ENCODE assay signal across 12 cellular contexts in genomic region chr1:183588827-183589226, GRCh38. TPM values are rescaled to one million over a fixed set of nuclear protein-coding genes. Genes with fewer than 3 reads are reported as not detected.
A peak's percentile ranks its signal among the peaks of the same experiment; 100 is the strongest.
DNase-seq lines count a peak whose midpoint lies in the region; ATAC-seq and TF ChIP-seq lines count a peak whose summit lies in the region.
"Had no signal": no experiment of that assay in that cellular context is flagged by ENCODE, and none has a peak within 500 bp of the region (broad histone marks: within the 10 kb centered on the region; RNA-seq: fewer than 3 reads in every experiment).

No MANE protein-coding gene starts in this region.

- H3K27me3 ChIP-seq in CD4-positive, alpha-beta memory T cell (ENCODE audit: insufficient read depth, low read length) = no peaks in the 10 kb centered on the region
- H3K27me3 ChIP-seq in IMR-90 (ENCODE audit: control insufficient read depth, insufficient read depth, low read length) (no peaks in the 10 kb centered on the region), duodenal mucosa (ENCODE audit: control insufficient read depth in 1 of 2, insufficient read depth in 2 of 2, low read length in 2 of 2) (no peaks in the 10 kb centered on the region), neutrophil (no peaks in the 10 kb centered on the region)
- H3K27me3 ChIP-seq: SJCRH30 had no signal

- H3K9ac ChIP-seq in IMR-90 (ENCODE audit: low read depth, low read length) (no peak overlapping the region), duodenal mucosa (ENCODE audit: low read depth in 1 of 2, low read length in 2 of 2) (no peak overlapping the region)
- H3K9ac ChIP-seq: KMS-11 had no signal

- H3K4me3 ChIP-seq in CD4-positive, alpha-beta memory T cell (ENCODE audit: low read length in 2 of 2) = peak overlapping the region in 1 of 2 donors; percentile 16
- no peak overlapping the region for H3K4me3 ChIP-seq in IMR-90 (ENCODE audit: insufficient read depth, low read depth, low read length)
- peak overlapping the region; percentile 4 to 6 for H3K4me3 ChIP-seq in duodenal mucosa (ENCODE audit: low read depth in 1 of 2, low read length in 2 of 2)
- H3K4me3 ChIP-seq in neutrophil (ENCODE audit: low read depth in 1 of 2, low read length in 1 of 2) = peak overlapping the region; percentile 83 to 91
- H3K4me3 ChIP-seq: SJCRH30 had no signal

- no peak overlapping the region for H4K5ac ChIP-seq in IMR-90 (ENCODE audit: low read depth, low read length)

- H3K56ac ChIP-seq in IMR-90 (ENCODE audit: extremely low read depth, insufficient read depth, low read length) = no peak overlapping the region

- no peak overlapping the region for H4K8ac ChIP-seq in IMR-90 (ENCODE audit: low read depth in 2 of 2, low read length in 2 of 2)

- H3K79me1 ChIP-seq in IMR-90 (ENCODE audit: low read depth in 1 of 2, low read length in 2 of 2) = no peaks in the 10 kb centered on the region

- peaks cover 28% of the 10 kb centered on the region for H3K4me1 ChIP-seq in CD4-positive, alpha-beta memory T cell (ENCODE audit: insufficient read depth, low read length)
- H3K4me1 ChIP-seq in IMR-90 (ENCODE audit: control insufficient read depth, insufficient read depth, low read length) (0 out of 2 replicates have a peak, but pooled peaks cover 3% of the 10 kb centered on the region), duodenal mucosa (ENCODE audit: control insufficient read depth in 1 of 2, insufficient read depth in 2 of 2, low read length in 2 of 2) (peaks cover 13 to 15% of the 10 kb centered on the region in 2 donors), neutrophil (ENCODE audit: control insufficient read depth in 1 of 2, insufficient read depth in 1 of 2, low read depth in 1 of 2, low read length in 1 of 2) (peaks cover 77 to 96% of the 10 kb centered on the region in 2 experiments)
- H3K4me1 ChIP-seq: SJCRH30 had no signal

- H3K14ac ChIP-seq in IMR-90 (replicated peaks; ENCODE audit: low read depth, low read length) = no peak overlapping the region

- H3K4ac ChIP-seq in IMR-90 (ENCODE audit: low read depth, low read length) = no peak overlapping the region

- H3K27ac ChIP-seq in CD4-positive, alpha-beta memory T cell (ENCODE audit: low read depth, low read length) = peak overlapping the region; percentile 38
- H3K27ac ChIP-seq in IMR-90 (ENCODE audit: insufficient read depth, low read length) (no peak overlapping the region), duodenal mucosa (ENCODE audit: low read depth, low read length) (no peak overlapping the region), neutrophil (peak overlapping the region; percentile 100)
- H3K27ac ChIP-seq: KMS-11, SJCRH30 had no signal

- H3K18ac ChIP-seq in IMR-90 (ENCODE audit: low read depth, low read length) = no peak overlapping the region

- no peaks in the 10 kb centered on the region for H3K36me3 ChIP-seq in CD4-positive, alpha-beta memory T cell (ENCODE audit: insufficient read depth, low read length)
- H3K36me3 ChIP-seq in IMR-90 (ENCODE audit: control insufficient read depth, insufficient read depth, low read length) (no peaks in the 10 kb centered on the region), duodenal mucosa (ENCODE audit: control insufficient read depth in 1 of 2, insufficient read depth in 2 of 2, low read length in 2 of 2) (no peaks in the 10 kb centered on the region), neutrophil (peaks cover 46% of the 10 kb centered on the region)
- H3K36me3 ChIP-seq: SJCRH30 had no signal

- H4K20me1 ChIP-seq in IMR-90 (ENCODE audit: insufficient read depth, low read length) = no peaks in the 10 kb centered on the region

- H2BK15ac ChIP-seq in IMR-90 (ENCODE audit: low read depth, low read length) = no peak overlapping the region

- no peak overlapping the region for H3K23ac ChIP-seq in IMR-90 (ENCODE audit: low read depth, low read length)

- BruUV-seq in IMR-90 (replicated peaks; lab: Mats Ljungman, UMichigan) = no TSS peak

- POLR2A ChIA-PET in CD4-positive, alpha-beta memory T cell (lab: Charles Lee; ENCODE audit: partially characterized antibody) = interaction anchor here (0.8 to 2.0 kb wide), 3 partner anchors 9 to 117 kb away, joined by 3 to 8 read pairs (median 6); partner anchors contain the start of gene SMG7
- POLR2A ChIA-PET in IMR-90 (lab: Charles Lee; ENCODE audit: unreplicated experiment) = no interaction called here

- in situ Hi-C loops in IMR-90 (cut with MboI; ENCODE audit: low sequenced_read_pairs) = no loop called here

- no peak overlapping the region for H2BK5ac ChIP-seq in IMR-90 (ENCODE audit: low read depth, low read length, poor library complexity, severe bottlenecking)

- peaks cover 21 to 31% (median 26%) of the 10 kb centered on the region in 4 donors for H3K4me1 Mint-ChIP-seq in CD4-positive, alpha-beta memory T cell

- DNase-seq in CD4-positive, alpha-beta memory T cell = no peak
- DNase-seq in IMR-90 (no peak), NCI-H345 treated with DMSO at 0.1 percent for 48 hours (lab: John Stamatoyannopoulos, UW; ENCODE audit: unreplicated experiment) (no peak), HCEC 1CT (no peak)
- no peak for DNase-seq in NK-92 treated with Interleukin-12 subunit alpha and Interleukin-12 subunit beta, amount 100 ng/mL, for 24 hours (lab: John Stamatoyannopoulos, UW)
- DNase-seq: activated CD4-positive, alpha-beta T cell treated with anti-CD3 and anti-CD28 coated beads, Interleukin-2, amount 50 U/mL, for 48 hours; NCI-H345; SJCRH30 had no signal

- no peak overlapping the region for H3K4me2 ChIP-seq in IMR-90 (ENCODE audit: low read depth, low read length)
- H3K4me2 ChIP-seq: KMS-11 had no signal

- no peak overlapping the region for H2BK20ac ChIP-seq in IMR-90 (ENCODE audit: low read depth, low read length)

- dilution Hi-C loops in IMR-90 (cut with HindIII; ENCODE audit: low sequenced_read_pairs, unreplicated experiment) = no loop called here

- no peak overlapping the region for H4K91ac ChIP-seq in IMR-90 (ENCODE audit: insufficient read depth, low read depth, low read length)

- H3K27me3 Mint-ChIP-seq in CD4-positive, alpha-beta memory T cell = peaks cover 4 to 7% of the 10 kb centered on the region in 2 donors

- no peak for TF ChIP-seq CTCF in IMR-90 (conservative IDR thresholded peaks at IDR 0.05; ENCODE audit: low read depth, low read length)
- no peak for TF ChIP-seq CTCF in neutrophil (IDR thresholded peaks at IDR 0.05)

- H3K9me1 ChIP-seq in IMR-90 (ENCODE audit: insufficient read depth, low read length) = peaks cover 3% of the 10 kb centered on the region; the same call in 1 of the 2 replicates

- H3K36me3 Mint-ChIP-seq in CD4-positive, alpha-beta memory T cell = no peaks in the 10 kb centered on the region

- intact Hi-C loops in CD4-positive, alpha-beta memory T cell (cut with micrococcal nuclease) = no loop called here
- intact Hi-C loops in IMR-90 (cut with micrococcal nuclease) = no loop called here

- H3K9me3 Mint-ChIP-seq in CD4-positive, alpha-beta memory T cell = peaks cover 0 to 3% (median 0%) of the 10 kb centered on the region in 8 donors

- peak overlapping the region; percentile 8 for H2AK9ac ChIP-seq in IMR-90 (replicated peaks; ENCODE audit: low read depth, low read length, poor library complexity)

- TF ChIP-seq POLR2A in IMR-90 (IDR thresholded peaks at IDR 0.05; ENCODE audit: low read depth, low read length) = no peak

- H3K9me3 ChIP-seq in CD4-positive, alpha-beta memory T cell (ENCODE audit: control insufficient read depth in 1 of 2, low read length in 2 of 2) = no peaks in the 10 kb centered on the region
- no peaks in the 10 kb centered on the region for H3K9me3 ChIP-seq in IMR-90 (ENCODE audit: control insufficient read depth, insufficient read depth, low read length)
- H3K9me3 ChIP-seq in duodenal mucosa (ENCODE audit: control insufficient read depth in 1 of 2, low read length in 2 of 2) = no peaks in the 10 kb centered on the region
- no peaks in the 10 kb centered on the region for H3K9me3 ChIP-seq in neutrophil
- H3K9me3 ChIP-seq: SJCRH30 had no signal

- no peak overlapping the region for H2AFZ ChIP-seq in IMR-90 (replicated peaks; ENCODE audit: low read length, poor library complexity)

- H3K4me3 Mint-ChIP-seq in CD4-positive, alpha-beta memory T cell = peak overlapping the region in 6 of 8 donors; percentile 2 to 66 (median 43)

- ATAC-seq in IMR-90 (ENCODE audit: low read depth) = no peak
- no peak for ATAC-seq in HG02642 (IDR thresholded peaks at IDR 0.05; ENCODE audit: poor library complexity, unreplicated experiment)

- no peak overlapping the region for H2BK120ac ChIP-seq in IMR-90 (ENCODE audit: low read depth, low read length)

- H2AK5ac ChIP-seq in IMR-90 (ENCODE audit: low read depth, low read length) = no peak overlapping the region

- TF ChIP-seq RAD21 in IMR-90 (IDR thresholded peaks at IDR 0.05; ENCODE audit: low read length) = no peak

- H3K27ac Mint-ChIP-seq in CD4-positive, alpha-beta memory T cell = peak overlapping the region; percentile 9 to 82 (median 69)

- CTCF ChIA-PET in CD4-positive, alpha-beta memory T cell (lab: Charles Lee; ENCODE audit: partially characterized antibody) = interaction anchor here (1.1 to 1.9 kb wide), 2 partner anchors 10 to 35 kb away, joined by 3 to 5 read pairs; no protein-coding TSS in a partner anchor
- CTCF ChIA-PET in IMR-90 (lab: Yijun Ruan, JAX) = no interaction called here

TF ChIP-seq in IMR-90, 13 proteins besides CTCF, POLR2A, EP300 and RAD21 (continues in another document):
- no peak for TF ChIP-seq MAFK (IDR thresholded peaks at IDR 0.05; ENCODE audit: low read depth, low read length)
- TF ChIP-seq RCOR1 (IDR thresholded peaks at IDR 0.05; ENCODE audit: insufficient replicate concordance, low read length) = no peak
- TF ChIP-seq, protein P1, sequence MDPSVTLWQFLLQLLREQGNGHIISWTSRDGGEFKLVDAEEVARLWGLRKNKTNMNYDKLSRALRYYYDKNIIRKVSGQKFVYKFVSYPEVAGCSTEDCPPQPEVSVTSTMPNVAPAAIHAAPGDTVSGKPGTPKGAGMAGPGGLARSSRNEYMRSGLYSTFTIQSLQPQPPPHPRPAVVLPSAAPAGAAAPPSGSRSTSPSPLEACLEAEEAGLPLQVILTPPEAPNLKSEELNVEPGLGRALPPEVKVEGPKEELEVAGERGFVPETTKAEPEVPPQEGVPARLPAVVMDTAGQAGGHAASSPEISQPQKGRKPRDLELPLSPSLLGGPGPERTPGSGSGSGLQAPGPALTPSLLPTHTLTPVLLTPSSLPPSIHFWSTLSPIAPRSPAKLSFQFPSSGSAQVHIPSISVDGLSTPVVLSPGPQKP (IDR thresholded peaks at IDR 0.05; ENCODE audit: borderline replicate concordance, low read depth, low read length) = no peak

RNA-seq across cellular contexts. Expression of gene NCF2, which starts 1.4 kb away (rescaled TPM):
- total RNA-seq in CD4-positive, alpha-beta memory T cell = 1 to 10 TPM; 5.2 to 6.7 TPM
- polyA plus RNA-seq in CD4-positive, alpha-beta memory T cell = 1 to 10 TPM; 2.0 to 6.9 TPM
- total RNA-seq in IMR-90 (2012; rRNA removed) = 2.8 and 3.2 TPM in 2 replicates
- polyA plus RNA-seq in IMR-90 (2012; rRNA removed) = 2.6 and 4.2 TPM in 2 replicates
- 0.45 and 1.8 TPM in 2 replicates for polyA plus RNA-seq in IMR-90 (2012; cell fraction: cytosol; rRNA removed)
- polyA plus RNA-seq in IMR-90 (2012; cell fraction: nucleus; rRNA removed; ENCODE audit: low replicate concordance) = 0.52 and 0.64 TPM in 2 replicates

RNA-seq across cellular contexts. Expression of gene ARPC5, which starts 46.8 kb away (rescaled TPM):
- total RNA-seq in CD4-positive, alpha-beta memory T cell = 100 to 1,000 TPM; 106 to 107 TPM
- 100 to 1,000 TPM; 391 to 696 TPM for polyA plus RNA-seq in CD4-positive, alpha-beta memory T cell
- total RNA-seq in IMR-90 (2012; rRNA removed) = 212 and 361 TPM in 2 replicates
- polyA plus RNA-seq in IMR-90 (2012; rRNA removed) = 91.0 and 132 TPM in 2 replicates
- polyA plus RNA-seq in IMR-90 (2012; cell fraction: cytosol; rRNA removed) = 38.8 and 57.1 TPM in 2 replicates
- polyA plus RNA-seq in IMR-90 (2012; cell fraction: nucleus; rRNA removed; ENCODE audit: low replicate concordance) = 9.7 and 50.2 TPM in 2 replicates

Comparison
In these comparisons a context has a peak if more than half of its experiments do, and no peak if none do; other contexts are left out.
1. H3K27ac ChIP-seq: peak in CD4-positive, alpha-beta memory T cell (single experiment) and neutrophil (single experiment); none in IMR-90 (single experiment) and duodenal mucosa (single experiment).